27 cellular contexts compared by ENCODE assay signal in genomic region chr15:60047701-60048100, GRCh38. TPM values are rescaled to one million over a fixed set of nuclear protein-coding genes. Genes with fewer than 3 reads are reported as not detected.
"Had no signal": no experiment of that assay in that cellular context is flagged by ENCODE, and none has a peak within 500 bp of the region (broad histone marks: within the 10 kb centered on the region; RNA-seq: fewer than 3 reads in every experiment).

No MANE protein-coding gene starts in this region.

- H3K27me3 ChIP-seq: foreskin keratinocyte, neutrophil, right lobe of liver had no signal

- H3K4me3 ChIP-seq: dorsolateral prefrontal cortex, lung, pancreas, right lobe of liver, smooth muscle cell, stomach had no signal

- H3K27ac ChIP-seq: dorsolateral prefrontal cortex, foreskin keratinocyte, neutrophil, pancreas, right lobe of liver, stomach had no signal

- ATAC-seq: activated CD4-positive, alpha-beta T cell treated with anti-CD3 and anti-CD28 coated beads for 36 hours; activated naive CD4-positive, alpha-beta T cell treated with anti-CD3 and anti-CD28 coated beads, Interleukin-2, amount 50 U/mL, for 72 hours; foreskin keratinocyte; natural killer cell treated with Interleukin-12 subunit alpha and Interleukin-12 subunit beta and Interleukin-15 and Interleukin-18, amount 100 ng/mL, for 72 hours; pancreas; right lobe of liver; T-cell; WTC11 had no signal

- H3K36me3 Mint-ChIP-seq: T-cell, type B pancreatic cell had no signal

- H3K36me3 ChIP-seq: neutrophil, pancreas, right lobe of liver, stomach had no signal

- H3K27me3 Mint-ChIP-seq: T-cell had no signal

- DNase-seq: activated CD4-positive, alpha-beta T cell treated with anti-CD3 and anti-CD28 coated beads for 36 hours; activated CD4-positive, alpha-beta T cell treated with anti-CD3 and anti-CD28 coated beads, Interleukin-2, amount 50 U/mL, for 48 hours; activated gamma-delta T cell treated with Interleukin-2 at 50 U/mL for 16 hours; activated T-cell treated with anti-CD3 and anti-CD28 coated beads for 4 hours; dorsolateral prefrontal cortex; endodermal cell; glutamatergic neuron; hippocampal formation; islet precursor cell; pancreas; right lobe of liver; stimulated activated CD4-positive, alpha-beta T cell treated with anti-CD3 and anti-CD28 coated beads, Interleukin-4, amount 100 ng/mL, for 1 hour; stomach; T-cell had no signal

- H3K4me3 Mint-ChIP-seq: activated CD4-positive, alpha-beta T cell treated with anti-CD3 and anti-CD28 coated beads for 36 hours; activated T-helper 1 cell treated with anti-CD3 and anti-CD28 coated beads, Interleukin-12 subunit alpha, Interleukin-12 subunit beta, Interleukin-2, Interleukin-4 antibody, amounts not matched to agents 30 ng/mL and 10 ng/mL and 1 ng/mL, durations not matched to agents 14 hours and 24 hours and 36 hours; endodermal cell; natural killer cell treated with Interleukin-12 subunit alpha and Interleukin-12 subunit beta and Interleukin-15 and Interleukin-18, amount 100 ng/mL, for 72 hours; T-cell; type B pancreatic cell; WTC11 had no signal

- H3K4me1 ChIP-seq: pancreas, right lobe of liver, stomach had no signal

- H3K27ac Mint-ChIP-seq: activated CD4-positive, alpha-beta T cell treated with anti-CD3 and anti-CD28 coated beads for 36 hours; activated naive CD4-positive, alpha-beta T cell treated with anti-CD3 and anti-CD28 coated beads, Interleukin-2, amount 50 U/mL, for 72 hours; activated T-helper 1 cell treated with anti-CD3 and anti-CD28 coated beads, Interleukin-12 subunit alpha, Interleukin-12 subunit beta, Interleukin-2, Interleukin-4 antibody, amounts not matched to agents 30 ng/mL and 10 ng/mL and 1 ng/mL, durations not matched to agents 14 hours and 24 hours and 36 hours; endodermal cell; natural killer cell treated with Interleukin-12 subunit alpha and Interleukin-12 subunit beta and Interleukin-15 and Interleukin-18, amount 100 ng/mL, for 72 hours; T-cell; type B pancreatic cell; WTC11 had no signal

- H3K9me3 ChIP-seq: neutrophil, pancreas had no signal

RNA-seq across cellular contexts. Expression of gene FOXB1, which starts 43.6 kb away (rescaled TPM):
- total RNA-seq: cardiac septum, dorsolateral prefrontal cortex, epithelial cell of proximal tubule, foreskin keratinocyte, lung, pancreas, pulmonary artery endothelial cell, right lobe of liver, smooth muscle cell, stomach, temporal lobe had no signal
- polyA plus RNA-seq: foreskin keratinocyte, pancreas, smooth muscle cell, stomach had no signal
